Comparison of ENCODE assay signal across 8 cellular contexts in the genomic region with DNA sequence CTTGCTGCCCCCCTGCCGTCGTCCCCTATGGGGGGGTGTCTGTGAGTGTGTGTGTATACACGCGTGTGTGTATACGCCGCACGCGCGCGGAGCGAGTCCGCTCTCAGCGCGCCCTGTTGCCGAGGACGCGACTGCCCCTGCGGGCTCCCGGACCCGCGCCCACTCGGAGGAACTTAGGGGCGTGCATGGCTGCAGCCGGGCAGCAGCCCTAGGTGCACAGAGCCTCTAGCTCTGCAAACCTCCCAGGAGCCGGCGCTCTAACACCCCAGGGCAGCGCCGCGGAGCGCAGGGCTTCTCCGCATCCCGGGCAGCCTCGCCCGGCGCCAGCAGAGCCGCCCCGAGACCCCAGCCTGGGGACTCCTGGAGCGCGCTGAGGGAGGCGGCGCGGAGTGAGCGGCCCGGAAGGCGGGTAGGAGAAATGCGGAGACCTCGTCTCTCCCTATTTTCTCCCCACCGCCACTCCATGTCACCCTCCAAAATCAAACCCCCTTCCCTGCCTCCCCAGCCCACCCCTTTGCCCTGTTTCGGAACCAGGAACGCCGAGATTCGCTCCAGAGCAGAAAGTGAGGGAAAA. TPM values are rescaled to one million over a fixed set of nuclear protein-coding genes. Genes with fewer than 3 reads are reported as not detected.
DNase-seq lines count a peak whose midpoint lies in the region; ATAC-seq, FAIRE-seq and TF ChIP-seq lines count a peak whose summit lies in the region.

No MANE protein-coding gene starts in this region.

- H3K4me3 ChIP-seq in SJSA1, result peak overlapping the region; percentile 55
- peak overlapping the region; percentile 82 to 90 for H3K4me3 ChIP-seq in small intestine (ENCODE audit: low read depth in 1 of 2, low read length in 2 of 2)

- peak; percentile 17 for TF ChIP-seq CTCF in MCF 10A (IDR thresholded peaks at IDR 0.05; ENCODE audit: unreplicated experiment)

- H3K36me3 Mint-ChIP-seq in MCF 10A (ENCODE audit: insufficient read depth, unreplicated experiment), result no peaks in the 10 kb centered on the region

- H3K9me3 ChIP-seq in SJSA1 (replicated peaks), result no peaks in the 10 kb centered on the region
- no peaks in the 10 kb centered on the region for H3K9me3 ChIP-seq in small intestine (ENCODE audit: control insufficient read depth, low read depth)

- peaks cover 22% of the 10 kb centered on the region for H3K4me1 Mint-ChIP-seq in MCF 10A (ENCODE audit: insufficient read depth, unreplicated experiment)

- H3K9me3 Mint-ChIP-seq in MCF 10A (ENCODE audit: unreplicated experiment), result peaks cover 7% of the 10 kb centered on the region

- no peaks in the 10 kb centered on the region for H3K27me3 Mint-ChIP-seq in MCF 10A (ENCODE audit: insufficient read depth, unreplicated experiment)

- H3K36me3 ChIP-seq in SJSA1, result peaks cover 39% of the 10 kb centered on the region
- H3K36me3 ChIP-seq in small intestine (ENCODE audit: control insufficient read depth in 2 of 2, insufficient read depth in 2 of 2, low read length in 2 of 2), result no peaks in the 10 kb centered on the region

- H3K27ac ChIP-seq in SJSA1 (no peak overlapping the region), small intestine (ENCODE audit: low read depth in 1 of 2, low read length in 1 of 2) (peak overlapping the region; percentile 73 to 92)

- H3K4me1 ChIP-seq in SJSA1 (replicated peaks) (peaks cover 15% of the 10 kb centered on the region), small intestine (ENCODE audit: control insufficient read depth in 2 of 2, insufficient read depth in 1 of 2, low read depth in 1 of 2, low read length in 1 of 2) (no peaks in the 10 kb centered on the region)

- CTCF ChIA-PET in MCF 10A (lab: Yijun Ruan, JAX), result interaction anchor here (0.6 to 1.9 kb wide), 12 partner anchors 9 to 234 kb away, joined by 3 to 6 read pairs (median 4); no protein-coding TSS in a partner anchor

- POLR2A ChIA-PET in MCF 10A (lab: Yijun Ruan, JAX), result interaction anchor here (0.6 to 5.6 kb wide), 20 partner anchors 8 to 93 kb away, joined by 3 to 61 read pairs (median 5); no protein-coding TSS in a partner anchor

- FAIRE-seq in small intestine (lab: Jason Lieb, UNC), result no peak

- H3K27ac Mint-ChIP-seq in MCF 10A (ENCODE audit: low read depth, unreplicated experiment), result peak overlapping the region; percentile 33

- peak overlapping the region; percentile 82 for H3K4me3 Mint-ChIP-seq in MCF 10A (ENCODE audit: unreplicated experiment)

- WGBS in small intestine, 3 donors, result 0 to 1% (median 0%) methylated on average over 50 to 52 of the region's 52 CpGs

- intact Hi-C loops in MCF 10A (cut with micrococcal nuclease), result loop anchor here (1.0 to 10.0 kb wide), 6 partner anchors 24 to 576 kb away; a partner anchor contains a TSS

- no TSS peak for BruUV-seq in MCF 10A (replicated peaks; lab: Mats Ljungman, UMichigan)

- peak; percentile 20 for ATAC-seq in HG03039 (IDR thresholded peaks at IDR 0.05; ENCODE audit: unreplicated experiment)

- peak; percentile 47 for DNase-seq in NK-92 treated with Interleukin-12 subunit alpha and Interleukin-12 subunit beta, amount 100 ng/mL, for 24 hours (lab: John Stamatoyannopoulos, UW)
- DNase-seq in NK-92 (lab: John Stamatoyannopoulos, UW; ENCODE audit: unreplicated experiment), result no peak
- DNase-seq in SJSA1 (ENCODE audit: low read depth in 1 of 2, low spot score in 2 of 2), result peak; percentile 49 to 53
- peak; percentile 64 for DNase-seq in MCF 10A (ENCODE audit: unreplicated experiment)
- DNase-seq in inferior parietal cortex (ENCODE audit: extremely low spot score), result peak; percentile 52
- peak; percentile 41 for DNase-seq in small intestine
- DNase-seq in kidney glomerular epithelial cell (lab: John Stamatoyannopoulos, UW), result no peak

- H3K27me3 ChIP-seq in SJSA1 (replicated peaks), result no peaks in the 10 kb centered on the region
- H3K27me3 ChIP-seq in small intestine (ENCODE audit: control insufficient read depth in 2 of 2, insufficient read depth in 2 of 2, low read length in 2 of 2), result no peaks in the 10 kb centered on the region

RNA-seq across cellular contexts. Expression of a gene that starts 0.6 kb away (rescaled TPM):
- total RNA-seq in SJSA1 (2014; rRNA removed; shearing (Covaris generic)), result 4.0 and 6.4 TPM in 2 replicates
- 9.5 and 12.6 TPM in 2 replicates for total RNA-seq in MCF 10A (2022)
- polyA plus RNA-seq in small intestine, result 1 to 10 TPM; 1.8 to 9.6 (median 3.0) TPM

Comparison
In these comparisons a context has a peak if more than half of its experiments do, and no peak if none do; other contexts are left out.
1. DNase-seq: peak in NK-92 treated with Interleukin-12 subunit alpha and Interleukin-12 subunit beta, amount 100 ng/mL, for 24 hours (single experiment), SJSA1 (2 of 2), MCF 10A (single experiment), inferior parietal cortex (single experiment) and small intestine (single experiment); none in NK-92 (single experiment) and kidney glomerular epithelial cell (single experiment).